Comparison of ENCODE assay signal across 22 cellular contexts in genomic region chr10:33022090-33022489, GRCh38.
DNase-seq lines count a peak whose midpoint lies in the region; ATAC-seq, FAIRE-seq and TF ChIP-seq lines count a peak whose summit lies in the region.
"Had no signal": no experiment of that assay in that cellular context is flagged by ENCODE, and none has a peak within 500 bp of the region (broad histone marks: within the 10 kb centered on the region; RNA-seq: fewer than 3 reads in every experiment).

No MANE protein-coding gene starts in this region.

- peak; percentile 49 for FAIRE-seq in K562 (lab: Jason Lieb, UNC)
- FAIRE-seq: A549, D721Med, G401.6, GM12891, HepG2, HTR-8/SVneo had no signal

- dilution Hi-C loops in mammary epithelial cell (cut with HindIII; ENCODE audit: low sequenced_read_pairs): loop anchor here (25.0 kb wide), 1 partner anchor 90 kb away; no protein-coding TSS in a partner anchor

- no peak overlapping the region for H3K27ac Mint-ChIP-seq in MCF 10A (ENCODE audit: low read depth, unreplicated experiment)
- H3K27ac Mint-ChIP-seq: CD4-positive, alpha-beta T cell; HFFc6 had no signal

- no peaks in the 10 kb centered on the region for H3K9me1 ChIP-seq in K562 (ENCODE audit: control insufficient read depth, insufficient read depth, low read length)

- TF ChIP-seq RAD21 in K562 (CRISPR knock-in tag; conservative IDR thresholded peaks at IDR 0.05 in 1 of 2, IDR thresholded peaks at IDR 0.05 in 1 of 2): no peak

- no peak for TF ChIP-seq EP300 in K562 (IDR thresholded peaks at IDR 0.05; ENCODE audit: low read length)

- H3K4me3 ChIP-seq in mammary epithelial cell (replicated peaks in 1 of 3; ENCODE audit: insufficient read depth in 1 of 3, low read depth in 2 of 3, low read length in 3 of 3) (no peak overlapping the region), K562 (no peak overlapping the region), mucosa of descending colon (no peak overlapping the region)
- H3K4me3 ChIP-seq: A549 had no signal

- H3K27ac ChIP-seq in mammary epithelial cell (ENCODE audit: insufficient read depth, low read depth, low read length) (no peak overlapping the region), K562 (ENCODE audit: extremely low read depth, low read depth, low read length) (no peak overlapping the region), epithelial cell of prostate (peak overlapping the region; percentile 50)
- H3K27ac ChIP-seq: 22Rv1, C4-2B had no signal

- POLR2A ChIA-PET in MCF 10A (lab: Yijun Ruan, JAX) (interaction anchor here (0.6 to 1.0 kb wide), 2 partner anchors 11 to 81 kb away, joined by 3 read pairs; no protein-coding TSS in a partner anchor), K562 (lab: Yijun Ruan, JAX) (interaction anchor here (0.6 to 1.6 kb wide), 3 partner anchors 10 to 842 kb away, joined by 3 to 4 read pairs (median 3); no protein-coding TSS in a partner anchor)

- intact Hi-C loops in mammary epithelial cell (cut with micrococcal nuclease): no loop called here
- intact Hi-C loops in MCF 10A (cut with micrococcal nuclease): no loop called here
- intact Hi-C loops in K562 (cut with micrococcal nuclease): no loop called here
- intact Hi-C loops in mucosa of descending colon (cut with DNase I, micrococcal nuclease): no loop called here

- in situ Hi-C loops in mammary epithelial cell (cut with MboI; ENCODE audit: low sequenced_read_pairs in 2 of 2) (no loop called here), K562 (cut with MboI) (no loop called here)

- H3K4me2 ChIP-seq in mammary epithelial cell (ENCODE audit: insufficient read depth, low read depth, low read length) (no peak overlapping the region), K562 (ENCODE audit: insufficient read depth, low read length) (no peak overlapping the region)
- H3K4me2 ChIP-seq: A549 had no signal

- no peak for TF ChIP-seq POLR2A in K562 (conservative IDR thresholded peaks at IDR 0.05)

- H3K27me3 Mint-ChIP-seq in MCF 10A (ENCODE audit: insufficient read depth, unreplicated experiment): no peaks in the 10 kb centered on the region
- H3K27me3 Mint-ChIP-seq: CD4-positive, alpha-beta T cell; IgD-negative memory B cell had no signal

- H3K4me3 Mint-ChIP-seq in MCF 10A (ENCODE audit: unreplicated experiment): no peak overlapping the region
- H3K4me3 Mint-ChIP-seq: CD4-positive, alpha-beta T cell; HFFc6; IgD-negative memory B cell had no signal

- H3K79me2 ChIP-seq in mammary epithelial cell (ENCODE audit: insufficient read depth, low read length) (no peaks in the 10 kb centered on the region), K562 (ENCODE audit: control insufficient read depth, insufficient read depth, low read length) (no peaks in the 10 kb centered on the region)

- no peaks in the 10 kb centered on the region for H3K36me3 Mint-ChIP-seq in MCF 10A (ENCODE audit: insufficient read depth, unreplicated experiment)

- H3K9me3 ChIP-seq in mammary epithelial cell (replicated peaks; ENCODE audit: insufficient read depth, low read length): no peaks in the 10 kb centered on the region
- no peaks in the 10 kb centered on the region for H3K9me3 ChIP-seq in K562 (replicated peaks; ENCODE audit: control insufficient read depth, insufficient read depth, low read depth, low read length)
- H3K9me3 ChIP-seq in mucosa of descending colon: no peaks in the 10 kb centered on the region
- H3K9me3 ChIP-seq: A549 had no signal

- TF ChIP-seq CTCF in mammary epithelial cell (conservative IDR thresholded peaks at IDR 0.05 in 1 of 2, IDR thresholded peaks at IDR 0.05 in 1 of 2; ENCODE audit: extremely low read depth in 1 of 2, insufficient read depth in 1 of 2, low read depth in 1 of 2, low read length in 2 of 2): no peak
- TF ChIP-seq CTCF in MCF 10A (IDR thresholded peaks at IDR 0.05; ENCODE audit: unreplicated experiment): no peak
- no peak for TF ChIP-seq CTCF in K562 (IDR thresholded peaks at IDR 0.05 in 2 of 3, conservative IDR thresholded peaks at IDR 0.05 in 1 of 3; ENCODE audit: insufficient read depth in 2 of 3, low read depth in 1 of 3, low read length in 3 of 3)
- TF ChIP-seq CTCF in mucosa of descending colon (IDR thresholded peaks at IDR 0.05): no peak

- BruUV-seq in mammary epithelial cell (replicated peaks; lab: Mats Ljungman, UMichigan) (no TSS peak), MCF 10A (replicated peaks; lab: Mats Ljungman, UMichigan) (no TSS peak), K562 (replicated peaks; lab: Mats Ljungman, UMichigan) (no TSS peak)

- H3K36me3 ChIP-seq in mammary epithelial cell (ENCODE audit: insufficient read depth, low read length) (no peaks in the 10 kb centered on the region), K562 (ENCODE audit: control insufficient read depth, insufficient read depth, low read length) (no peaks in the 10 kb centered on the region), mucosa of descending colon (ENCODE audit: low read depth) (no peaks in the 10 kb centered on the region)

- H3K27me3 ChIP-seq in mammary epithelial cell (ENCODE audit: insufficient read depth, low read length): no peaks in the 10 kb centered on the region
- peaks cover 7 to 11% of the 10 kb centered on the region in 2 experiments; a peak in 2 of 5 replicates for H3K27me3 ChIP-seq in K562 (ENCODE audit: control insufficient read depth in 2 of 2, insufficient read depth in 2 of 2, low read length in 2 of 2)

- H4K20me1 ChIP-seq in mammary epithelial cell (ENCODE audit: insufficient read depth, low read length) (no peaks in the 10 kb centered on the region), K562 (replicated peaks; ENCODE audit: control insufficient read depth, insufficient read depth, low read length) (no peaks in the 10 kb centered on the region)

- ATAC-seq in K562: no peak
- ATAC-seq in mucosa of descending colon: peak; percentile 43
- ATAC-seq: A549, HCT116, HepG2 had no signal

- H3K4me1 ChIP-seq in mammary epithelial cell (ENCODE audit: insufficient read depth, low read length) (peaks cover 8% of the 10 kb centered on the region), K562 (replicated peaks in 1 of 2; ENCODE audit: control insufficient read depth in 2 of 2, insufficient read depth in 2 of 2, low read length in 2 of 2) (no peaks in the 10 kb centered on the region), mucosa of descending colon (ENCODE audit: low read depth) (no peaks in the 10 kb centered on the region)
- H3K4me1 ChIP-seq: A549, Caco-2 had no signal

- H2AFZ ChIP-seq in mammary epithelial cell (ENCODE audit: low read depth, low read length): no peak overlapping the region
- H2AFZ ChIP-seq in K562 (ENCODE audit: low read depth, low read length): no peak overlapping the region

- peaks cover 5% of the 10 kb centered on the region for H3K4me1 Mint-ChIP-seq in MCF 10A (ENCODE audit: insufficient read depth, unreplicated experiment)

- DNase-seq in mammary epithelial cell (peak; percentile 31), MCF 10A (ENCODE audit: unreplicated experiment) (no peak), K562 (ENCODE audit: extremely low read depth in 1 of 4, low spot score in 3 of 4) (no peak), epithelial cell of prostate (ENCODE audit: low read depth, low spot score) (no peak), mucosa of descending colon (no peak), NCI-H526 (lab: John Stamatoyannopoulos, UW) (no peak), retina (no peak), HCEC 1CT (no peak)
- DNase-seq: AML-193; Caco-2; CD4-positive, alpha-beta T cell; HFFc6 had no signal

- H3K9me3 Mint-ChIP-seq in MCF 10A (ENCODE audit: unreplicated experiment): peaks cover 7% of the 10 kb centered on the region
- H3K9me3 Mint-ChIP-seq: CD4-positive, alpha-beta T cell; HFFc6 had no signal

- CTCF ChIA-PET in mammary epithelial cell (lab: Charles Lee; ENCODE audit: low non-redundant PET) (no interaction called here), MCF 10A (lab: Yijun Ruan, JAX) (interaction anchor here (0.9 kb wide), 1 partner anchor 13 kb away, joined by 3 read pairs; no protein-coding TSS in a partner anchor), K562 (lab: Yijun Ruan, JAX; ENCODE audit: low intra/inter-chr PET ratio) (no interaction called here)

- 87% methylated on average over 4 of the region's 4 CpGs for WGBS in mammary epithelial cell (ENCODE audit: low coverage, missing lambda C conversion rate)
- 0% methylated on average over 4 of the region's 4 CpGs for WGBS in K562 (ENCODE audit: insufficient coverage, low coverage, missing lambda C conversion rate)

- no peak overlapping the region for H3K9ac ChIP-seq in mammary epithelial cell (ENCODE audit: insufficient read depth, low read length)
- no peak overlapping the region for H3K9ac ChIP-seq in K562 (ENCODE audit: insufficient read depth in 1 of 2, low read depth in 2 of 2, low read length in 2 of 2)

TF ChIP-seq in K562, 482 proteins besides CTCF, POLR2A, EP300 and RAD21 (continues in another document):
- no peak for TF ChIP-seq PTBP1 (IDR thresholded peaks at IDR 0.05; ENCODE audit: low read depth, low read length)
- TF ChIP-seq SRSF7 (optimal IDR thresholded peaks at IDR 0.05; ENCODE audit: low read depth, low read length): no peak
- no peak for TF ChIP-seq ADNP (tag; IDR thresholded peaks at IDR 0.05)
- TF ChIP-seq ILK (tag; IDR thresholded peaks at IDR 0.05; ENCODE audit: borderline replicate concordance, low read depth): no peak
- TF ChIP-seq ZNF695 (CRISPR knock-in tag; IDR thresholded peaks at IDR 0.05): no peak
- TF ChIP-seq MYBL2 (IDR thresholded peaks at IDR 0.05; ENCODE audit: low read depth): no peak
- TF ChIP-seq MYBL2 (CRISPR knock-in tag; IDR thresholded peaks at IDR 0.05; ENCODE audit: borderline replicate concordance): no peak
- TF ChIP-seq GABPB1 (CRISPR knock-in tag; IDR thresholded peaks at IDR 0.05): no peak
